28 cellular contexts compared by ENCODE assay signal in genomic region chr11:15748107-15748506, GRCh38.
"Had no signal": no experiment of that assay in that cellular context is flagged by ENCODE, and none has a peak within 500 bp of the region (broad histone marks: within the 10 kb centered on the region; RNA-seq: fewer than 3 reads in every experiment).

No MANE protein-coding gene starts in this region.

- H3K36me3 ChIP-seq: ascending aorta, breast epithelium, cardiac muscle cell, esophagus squamous epithelium had no signal

- ATAC-seq: activated naive CD4-positive, alpha-beta T cell treated with anti-CD3 and anti-CD28 coated beads, Interleukin-2, amount 50 U/mL, for 72 hours; activated T-cell treated with anti-CD3 and anti-CD28 coated beads, Interleukin-2, amount 50 U/mL, for 72 hours; WTC11 had no signal

- H3K4me3 ChIP-seq: ascending aorta, breast epithelium, cardiac muscle cell, esophagus squamous epithelium had no signal

- H3K27me3 Mint-ChIP-seq: activated CD4-positive, alpha-beta memory T cell treated with anti-CD3 and anti-CD28 coated beads, Interleukin-2, amount 10 ng/mL, durations not matched to agents 7 days and 5 days; activated CD4-positive, alpha-beta T cell treated with anti-CD3 and anti-CD28 coated beads, Interleukin-2, amount 10 ng/mL, durations not matched to agents 7 days and 5 days; activated T-cell treated with anti-CD3 and anti-CD28 coated beads, Interleukin-2, amount 50 U/mL, for 24 hours had no signal

- DNase-seq: activated CD4-positive, alpha-beta memory T cell treated with anti-CD3 and anti-CD28 coated beads, Interleukin-2, amount 10 ng/mL, durations not matched to agents 7 days and 5 days; activated CD4-positive, alpha-beta T cell treated with anti-CD3 and anti-CD28 coated beads for 1 hour; activated CD4-positive, alpha-beta T cell treated with anti-CD3 and anti-CD28 coated beads for 4 hours; activated CD4-positive, alpha-beta T cell treated with anti-CD3 and anti-CD28 coated beads, Interleukin-2, amount 10 ng/mL, durations not matched to agents 7 days and 5 days; activated CD4-positive, alpha-beta T cell treated with anti-CD3 and anti-CD28 coated beads, Interleukin-2, amount 50 U/mL, for 4 hours; activated CD8-positive, alpha-beta memory T cell treated with anti-CD3 and anti-CD28 coated beads, Interleukin-2, amount 50 U/mL, for 48 hours; activated gamma-delta T cell; activated naive CD4-positive, alpha-beta T cell; activated naive CD4-positive, alpha-beta T cell treated with anti-CD3 and anti-CD28 coated beads, Interleukin-2, amount 10 ng/mL, durations not matched to agents 7 days and 5 days; activated naive CD8-positive, alpha-beta T cell treated with anti-CD3 and anti-CD28 coated beads, Interleukin-2, amount 10 ng/mL, durations not matched to agents 7 days and 5 days; activated T-cell treated with anti-CD3 and anti-CD28 coated beads for 4 hours; activated T-cell treated with anti-CD3 and anti-CD28 coated beads, Interleukin-2, amount 50 U/mL, for 24 hours; activated T-cell treated with anti-CD3 and anti-CD28 coated beads, Interleukin-2, amount 50 U/mL, for 72 hours; central memory CD4-positive, alpha-beta T cell; cerebellar nuclear complex; cortex of kidney; effector CD8-positive, alpha-beta T cell; esophagus squamous epithelium; foreskin fibroblast; head of caudate nucleus; T-helper 2 cell had no signal

- H3K4me1 Mint-ChIP-seq: activated CD4-positive, alpha-beta memory T cell treated with anti-CD3 and anti-CD28 coated beads, Interleukin-2, amount 10 ng/mL, durations not matched to agents 7 days and 5 days; activated CD4-positive, alpha-beta T cell treated with anti-CD3 and anti-CD28 coated beads, Interleukin-2, amount 10 ng/mL, durations not matched to agents 7 days and 5 days; activated naive CD4-positive, alpha-beta T cell treated with anti-CD3 and anti-CD28 coated beads, Interleukin-2, amount 10 ng/mL, durations not matched to agents 7 days and 5 days; activated naive CD8-positive, alpha-beta T cell treated with anti-CD3 and anti-CD28 coated beads, Interleukin-2, amount 10 ng/mL, durations not matched to agents 7 days and 5 days; WTC11 had no signal

- H3K9me3 Mint-ChIP-seq: activated CD4-positive, alpha-beta T cell treated with anti-CD3 and anti-CD28 coated beads, Interleukin-2, amount 10 ng/mL, durations not matched to agents 7 days and 5 days; activated naive CD4-positive, alpha-beta T cell treated with anti-CD3 and anti-CD28 coated beads, Interleukin-2, amount 10 ng/mL, durations not matched to agents 7 days and 5 days; activated T-cell treated with anti-CD3 and anti-CD28 coated beads, Interleukin-2, amount 50 U/mL, for 24 hours had no signal

- H3K4me1 ChIP-seq: ascending aorta, breast epithelium, esophagus squamous epithelium had no signal

- H3K27ac Mint-ChIP-seq: activated CD4-positive, alpha-beta memory T cell treated with anti-CD3 and anti-CD28 coated beads, Interleukin-2, amount 10 ng/mL, durations not matched to agents 7 days and 5 days; activated CD4-positive, alpha-beta T cell treated with anti-CD3 and anti-CD28 coated beads, Interleukin-2, amount 10 ng/mL, durations not matched to agents 7 days and 5 days; activated naive CD4-positive, alpha-beta T cell treated with anti-CD3 and anti-CD28 coated beads, Interleukin-2, amount 10 ng/mL, durations not matched to agents 7 days and 5 days; activated naive CD4-positive, alpha-beta T cell treated with anti-CD3 and anti-CD28 coated beads, Interleukin-2, amount 50 U/mL, for 72 hours; activated naive CD8-positive, alpha-beta T cell treated with anti-CD3 and anti-CD28 coated beads, Interleukin-2, amount 10 ng/mL, durations not matched to agents 7 days and 5 days; activated T-cell treated with anti-CD3 and anti-CD28 coated beads, Interleukin-2, amount 50 U/mL, for 24 hours; activated T-cell treated with anti-CD3 and anti-CD28 coated beads, Interleukin-2, amount 50 U/mL, for 72 hours; brain; WTC11 had no signal

- H3K27ac ChIP-seq: ascending aorta, breast epithelium, cardiac muscle cell, epithelial cell of prostate, esophagus squamous epithelium had no signal

- H3K27me3 ChIP-seq: ascending aorta, breast epithelium, cardiac muscle cell had no signal

- H3K4me3 Mint-ChIP-seq: activated CD4-positive, alpha-beta memory T cell treated with anti-CD3 and anti-CD28 coated beads, Interleukin-2, amount 10 ng/mL, durations not matched to agents 7 days and 5 days; activated CD4-positive, alpha-beta T cell treated with anti-CD3 and anti-CD28 coated beads, Interleukin-2, amount 10 ng/mL, durations not matched to agents 7 days and 5 days; activated naive CD4-positive, alpha-beta T cell treated with anti-CD3 and anti-CD28 coated beads, Interleukin-2, amount 10 ng/mL, durations not matched to agents 7 days and 5 days; activated naive CD8-positive, alpha-beta T cell treated with anti-CD3 and anti-CD28 coated beads, Interleukin-2, amount 10 ng/mL, durations not matched to agents 7 days and 5 days; activated T-cell treated with anti-CD3 and anti-CD28 coated beads, Interleukin-2, amount 50 U/mL, for 24 hours; activated T-cell treated with anti-CD3 and anti-CD28 coated beads, Interleukin-2, amount 50 U/mL, for 72 hours; brain; WTC11 had no signal

- H3K9me3 ChIP-seq: ascending aorta, breast epithelium had no signal

- H3K36me3 Mint-ChIP-seq: activated naive CD4-positive, alpha-beta T cell treated with anti-CD3 and anti-CD28 coated beads, Interleukin-2, amount 10 ng/mL, durations not matched to agents 7 days and 5 days; activated naive CD4-positive, alpha-beta T cell treated with anti-CD3 and anti-CD28 coated beads, Interleukin-2, amount 50 U/mL, for 72 hours; activated naive CD8-positive, alpha-beta T cell treated with anti-CD3 and anti-CD28 coated beads, Interleukin-2, amount 10 ng/mL, durations not matched to agents 7 days and 5 days; brain had no signal
